In the genomic region with DNA sequence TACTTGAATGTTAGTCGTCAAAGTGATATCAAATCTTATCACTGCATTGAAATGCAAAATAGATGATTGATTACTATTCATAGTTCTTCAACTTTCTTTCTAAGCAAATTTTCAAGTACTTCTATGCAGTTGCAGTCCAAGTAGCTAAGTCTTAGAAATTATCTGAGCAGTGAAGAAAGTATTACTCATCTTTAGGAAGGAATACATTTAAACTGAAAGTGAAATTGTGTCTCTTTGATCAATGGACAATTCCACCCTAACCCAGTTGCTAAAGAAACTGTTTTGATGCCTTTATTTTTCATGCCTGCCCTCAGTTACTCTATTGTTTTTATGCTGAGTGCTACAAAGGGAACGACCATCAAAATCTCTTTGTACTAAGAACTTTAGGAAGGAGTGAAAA, we compare ENCODE assay signal across 19 cellular contexts.
DNase-seq lines count a peak whose midpoint lies in the region; ATAC-seq, FAIRE-seq and TF ChIP-seq lines count a peak whose summit lies in the region.
"Had no signal": no experiment of that assay in that cellular context is flagged by ENCODE, and none has a peak within 500 bp of the region (broad histone marks: within the 10 kb centered on the region; RNA-seq: fewer than 3 reads in every experiment).

No MANE protein-coding gene starts in this region.

- in situ Hi-C loops in astrocyte of the spinal cord (cut with HindIII; ENCODE audit: low sequenced_read_pairs): no loop called here

- H3K9me3 ChIP-seq in keratinocyte (ENCODE audit: control insufficient read depth, low read depth, low read length) (no peaks in the 10 kb centered on the region), body of pancreas (no peaks in the 10 kb centered on the region)
- H3K9me3 ChIP-seq in CD4-positive, alpha-beta memory T cell (ENCODE audit: control insufficient read depth in 1 of 2, low read length in 2 of 2): no peaks in the 10 kb centered on the region

- H3K9me1 ChIP-seq in keratinocyte (ENCODE audit: control insufficient read depth, extremely low read depth, insufficient read depth, low read length): no peaks in the 10 kb centered on the region

- TF ChIP-seq CTCF in astrocyte of the spinal cord (IDR thresholded peaks at IDR 0.05; ENCODE audit: low read depth, low read length) (no peak), keratinocyte (optimal IDR thresholded peaks at IDR 0.05 in 1 of 3, IDR thresholded peaks at IDR 0.05 in 1 of 3, conservative IDR thresholded peaks at IDR 0.05 in 1 of 3; ENCODE audit: extremely low read depth in 1 of 3, insufficient read depth in 2 of 3, low read length in 3 of 3) (no peak), body of pancreas (IDR thresholded peaks at IDR 0.05) (no peak)

- 34 to 35% methylated on average over 2 of the region's 2 CpGs for WGBS in body of pancreas, 2 donors

- no peaks in the 10 kb centered on the region for H3K4me1 ChIP-seq in keratinocyte (ENCODE audit: control insufficient read depth, extremely low read depth, insufficient read depth, low read length)
- no peaks in the 10 kb centered on the region for H3K4me1 ChIP-seq in body of pancreas
- no peaks in the 10 kb centered on the region for H3K4me1 ChIP-seq in CD4-positive, alpha-beta memory T cell (ENCODE audit: insufficient read depth, low read length)
- H3K4me1 ChIP-seq: foreskin keratinocyte had no signal

- no peak overlapping the region for H3K27ac Mint-ChIP-seq in T-cell
- H3K27ac Mint-ChIP-seq in CD4-positive, alpha-beta memory T cell: no peak overlapping the region
- H3K27ac Mint-ChIP-seq: activated T-helper 2 cell treated with anti-CD3 and anti-CD28 coated beads, Interferon-gamma antibody, Interleukin-2, Interleukin-4, amounts not matched to agents 10 μg/mL and 5 μg/mL and 100 μg/mL, durations not matched to agents 14 hours and 24 hours and 36 hours; dendritic cell treated with granulocyte-macrophage colony-stimulating factor and Interleukin-4, amounts not matched to agents 40 ng/mL and 50 ng/mL, for 4 days; memory B cell had no signal

- peaks cover 5 to 12% (median 7%) of the 10 kb centered on the region in 3 donors for H3K9me3 Mint-ChIP-seq in T-cell
- peaks cover 0 to 15% (median 4%) of the 10 kb centered on the region in 8 donors for H3K9me3 Mint-ChIP-seq in CD4-positive, alpha-beta memory T cell
- H3K9me3 Mint-ChIP-seq: activated T-helper 2 cell treated with anti-CD3 and anti-CD28 coated beads, Interferon-gamma antibody, Interleukin-2, Interleukin-4, amounts not matched to agents 10 μg/mL and 5 μg/mL and 100 μg/mL, durations not matched to agents 14 hours and 24 hours and 36 hours had no signal

- ATAC-seq in T-cell (replicated peaks in 1 of 4): no peak
- no peak for ATAC-seq in body of pancreas
- ATAC-seq: foreskin keratinocyte; stimulated activated naive CD8-positive, alpha-beta T cell treated with anti-CD3 and anti-CD28 coated beads, Interleukin-15, Interleukin-2, amounts not matched to agents 100 U/mL and 50 U/mL, for 24 hours had no signal

- intact Hi-C loops in head of caudate nucleus (cut with DNase I): no loop called here
- intact Hi-C loops in body of pancreas (cut with DNase I): no loop called here
- intact Hi-C loops in CD4-positive, alpha-beta memory T cell (cut with micrococcal nuclease): no loop called here

- CTCF ChIA-PET in T-cell (lab: Charles Lee): no interaction called here
- CTCF ChIA-PET in CD4-positive, alpha-beta memory T cell (lab: Charles Lee; ENCODE audit: partially characterized antibody): no interaction called here

- TF ChIP-seq POLR2A in body of pancreas (IDR thresholded peaks at IDR 0.05): no peak

- H3K27me3 ChIP-seq in keratinocyte (ENCODE audit: control insufficient read depth, extremely low read depth, insufficient read depth, low read length) (no peaks in the 10 kb centered on the region), body of pancreas (no peaks in the 10 kb centered on the region)
- H3K27me3 ChIP-seq in CD4-positive, alpha-beta memory T cell (ENCODE audit: insufficient read depth, low read length): no peaks in the 10 kb centered on the region
- H3K27me3 ChIP-seq: foreskin keratinocyte had no signal

- dilution Hi-C loops in keratinocyte (cut with MboI; ENCODE audit: extremely low pct_ligation_motif_present, low sequenced_read_pairs): no loop called here

- H3K4me3 ChIP-seq in astrocyte of the spinal cord (ENCODE audit: low read depth, low read length) (no peak overlapping the region), keratinocyte (ENCODE audit: control insufficient read depth in 2 of 3, extremely low read depth in 1 of 3, insufficient read depth in 2 of 3, low read depth in 1 of 3, low read length in 3 of 3) (peak overlapping the region in 1 of 3 experiments; percentile 29), body of pancreas (no peak overlapping the region)
- no peak overlapping the region for H3K4me3 ChIP-seq in CD4-positive, alpha-beta memory T cell (ENCODE audit: low read length in 2 of 2)

- H3K27ac ChIP-seq in keratinocyte (ENCODE audit: control insufficient read depth, insufficient read depth, low read length) (no peak overlapping the region), body of pancreas (no peak overlapping the region)
- no peak overlapping the region for H3K27ac ChIP-seq in CD4-positive, alpha-beta memory T cell (ENCODE audit: low read depth, low read length)
- H3K27ac ChIP-seq: foreskin keratinocyte, KMS-11 had no signal

- no peaks in the 10 kb centered on the region for H3K4me1 Mint-ChIP-seq in T-cell
- peaks cover 0 to 1% (median 0%) of the 10 kb centered on the region in 4 donors for H3K4me1 Mint-ChIP-seq in CD4-positive, alpha-beta memory T cell
- H3K4me1 Mint-ChIP-seq: memory B cell had no signal

- no peaks in the 10 kb centered on the region for H3K79me2 ChIP-seq in keratinocyte (ENCODE audit: control insufficient read depth, insufficient read depth, low read length)

- no peaks in the 10 kb centered on the region for H3K36me3 Mint-ChIP-seq in T-cell
- H3K36me3 Mint-ChIP-seq in CD4-positive, alpha-beta memory T cell: no peaks in the 10 kb centered on the region
- H3K36me3 Mint-ChIP-seq: memory B cell had no signal

- no peak overlapping the region for H3K9ac ChIP-seq in keratinocyte (ENCODE audit: control insufficient read depth, extremely low read depth, insufficient read depth, low read length)
- H3K9ac ChIP-seq: KMS-11 had no signal

- peak overlapping the region; percentile 63 for H3K4me2 ChIP-seq in keratinocyte (ENCODE audit: control insufficient read depth, extremely low read depth, insufficient read depth, low read depth, low read length)
- H3K4me2 ChIP-seq: KMS-11 had no signal

- peak overlapping the region; percentile 84 for H2AFZ ChIP-seq in keratinocyte (ENCODE audit: control insufficient read depth, low read length)

- no peaks in the 10 kb centered on the region for H3K27me3 Mint-ChIP-seq in T-cell
- H3K27me3 Mint-ChIP-seq in CD4-positive, alpha-beta memory T cell: no peaks in the 10 kb centered on the region
- H3K27me3 Mint-ChIP-seq: dendritic cell treated with granulocyte-macrophage colony-stimulating factor and Interleukin-4, amounts not matched to agents 40 ng/mL and 50 ng/mL, for 4 days; memory B cell had no signal

- H4K20me1 ChIP-seq in keratinocyte (ENCODE audit: control insufficient read depth, extremely low read depth, insufficient read depth, low read length): no peaks in the 10 kb centered on the region

- H3K36me3 ChIP-seq in keratinocyte (ENCODE audit: control insufficient read depth in 2 of 2, extremely low read depth in 1 of 2, insufficient read depth in 2 of 2, low read length in 2 of 2): no peaks in the 10 kb centered on the region
- H3K36me3 ChIP-seq in body of pancreas (replicated peaks in 1 of 2; ENCODE audit: insufficient read depth in 1 of 2, low read depth in 2 of 2): no peaks in the 10 kb centered on the region
- H3K36me3 ChIP-seq in CD4-positive, alpha-beta memory T cell (ENCODE audit: insufficient read depth, low read length): no peaks in the 10 kb centered on the region

- H3K4me3 Mint-ChIP-seq in T-cell: no peak overlapping the region
- H3K4me3 Mint-ChIP-seq in CD4-positive, alpha-beta memory T cell: no peak overlapping the region
- H3K4me3 Mint-ChIP-seq: dendritic cell treated with granulocyte-macrophage colony-stimulating factor and Interleukin-4, amounts not matched to agents 40 ng/mL and 50 ng/mL, for 4 days; memory B cell had no signal

- POLR2A ChIA-PET in T-cell (lab: Charles Lee): no interaction called here
- POLR2A ChIA-PET in CD4-positive, alpha-beta memory T cell (lab: Charles Lee; ENCODE audit: partially characterized antibody): no interaction called here

- DNase-seq in EL: peak; percentile 10
- DNase-seq in HT1080 (ENCODE audit: low read depth): peak; percentile 11
- peak; percentile 16 for DNase-seq in astrocyte of the spinal cord (ENCODE audit: low read depth, low spot score)
- DNase-seq in keratinocyte (ENCODE audit: low read depth, low spot score): no peak
- no peak for DNase-seq in head of caudate nucleus
- DNase-seq in T-cell: no peak
- DNase-seq in body of pancreas: no peak
- no peak for DNase-seq in CD4-positive, alpha-beta memory T cell
- DNase-seq: activated CD8-positive, alpha-beta memory T cell treated with anti-CD3 and anti-CD28 coated beads for 24 hours; amygdala; H7; NCI-H524; stimulated activated naive CD8-positive, alpha-beta T cell treated with anti-CD3 and anti-CD28 coated beads, Interleukin-15, Interleukin-2, amounts not matched to agents 100 U/mL and 50 U/mL, for 24 hours; SW 1271 had no signal

- FAIRE-seq in keratinocyte (lab: Jason Lieb, UNC): no peak

Comparison
In these comparisons a context has a peak if more than half of its experiments do, and no peak if none do; other contexts are left out.
1. DNase-seq: peak in EL (single experiment), HT1080 (single experiment) and astrocyte of the spinal cord (single experiment); none in keratinocyte (single experiment), head of caudate nucleus (0 of 42), T-cell (0 of 34), body of pancreas (0 of 4) and CD4-positive, alpha-beta memory T cell (0 of 5).